8 cellular contexts compared by ENCODE assay signal in the genomic region with DNA sequence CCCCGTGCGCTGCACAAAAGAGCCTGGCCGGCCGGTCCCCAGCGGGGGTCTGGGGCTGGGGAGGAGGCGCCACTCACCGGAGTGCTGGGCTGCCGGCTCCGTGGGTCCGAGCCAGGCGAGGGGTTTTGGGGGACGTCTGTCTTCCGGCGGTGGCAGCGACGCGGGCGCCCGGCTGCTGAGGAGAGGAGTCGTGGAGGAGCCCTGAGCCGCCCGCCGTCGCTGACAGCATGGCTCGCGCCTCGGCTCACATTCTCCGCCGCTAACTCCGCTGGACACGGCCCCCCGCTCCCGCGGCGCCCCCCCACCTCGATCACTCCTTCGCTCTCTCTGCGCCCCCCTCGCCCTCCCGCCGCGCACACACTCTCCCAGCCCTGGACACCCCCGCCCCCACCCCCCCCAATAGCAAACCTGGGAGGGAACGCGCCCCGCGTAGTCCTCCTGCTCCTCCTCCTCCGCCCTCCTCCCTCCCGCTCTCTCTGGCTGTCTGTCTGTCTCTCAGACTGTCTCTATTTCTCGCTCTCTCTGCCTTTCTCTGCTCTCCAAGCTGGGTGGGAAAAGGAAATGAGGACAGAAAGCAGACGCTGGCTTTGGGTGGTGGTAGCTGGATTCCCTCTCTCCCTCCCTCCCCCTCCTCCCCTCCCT. TPM values are rescaled to one million over a fixed set of nuclear protein-coding genes. Genes with fewer than 3 reads are reported as not detected.
DNase-seq lines count a peak whose midpoint lies in the region; ATAC-seq and TF ChIP-seq lines count a peak whose summit lies in the region.

No MANE protein-coding gene starts in this region.

- no peaks in the 10 kb centered on the region for H3K36me3 Mint-ChIP-seq in activated CD8-positive, alpha-beta T cell treated with anti-CD3 and anti-CD28 coated beads for 36 hours (ENCODE audit: low read depth)

- peak overlapping the region; percentile 65; the same call in 1 of the 2 replicates for H2AFZ ChIP-seq in Karpas-422 (ENCODE audit: low read length)

- DNase-seq in GM06990 (ENCODE audit: extremely low read depth, insufficient read length) (no peak), Karpas-422 (peak; percentile 76), fibroblast of the aortic adventitia (ENCODE audit: low read depth) (no peak), NCI-H345 (lab: John Stamatoyannopoulos, UW) (no peak), globus pallidus (ENCODE audit: low spot score) (no peak)
- peak; percentile 63 for DNase-seq in activated CD8-positive, alpha-beta T cell treated with anti-CD3 and anti-CD28 coated beads for 36 hours

- no peaks in the 10 kb centered on the region for H3K9me2 ChIP-seq in Karpas-422 (replicated peaks; ENCODE audit: insufficient read depth, low read length)

- no peaks in the 10 kb centered on the region for H3K9me3 ChIP-seq in Karpas-422 (ENCODE audit: low read length)
- no peaks in the 10 kb centered on the region for H3K9me3 ChIP-seq in neutrophil

- no peaks in the 10 kb centered on the region for H3K9me3 Mint-ChIP-seq in activated CD8-positive, alpha-beta T cell treated with anti-CD3 and anti-CD28 coated beads for 36 hours

- peak overlapping the region; percentile 85 for H3K27ac Mint-ChIP-seq in activated CD8-positive, alpha-beta T cell treated with anti-CD3 and anti-CD28 coated beads for 36 hours

- H3K4me3 ChIP-seq in GM06990 (replicated peaks; ENCODE audit: low read depth, low read length) (peak overlapping the region; percentile 75), Karpas-422 (ENCODE audit: low read length) (peak overlapping the region; percentile 76), fibroblast of the aortic adventitia (ENCODE audit: low read depth, low read length) (peak overlapping the region; percentile 96), neutrophil (ENCODE audit: low read depth in 1 of 2, low read length in 1 of 2) (peak overlapping the region; percentile 70 to 96)

- peaks cover 46% of the 10 kb centered on the region for H3K4me1 Mint-ChIP-seq in activated CD8-positive, alpha-beta T cell treated with anti-CD3 and anti-CD28 coated beads for 36 hours (ENCODE audit: low read depth)

- H3K36me3 ChIP-seq in GM06990 (ENCODE audit: control insufficient read depth, insufficient read depth, low read length) (no peaks in the 10 kb centered on the region), Karpas-422 (ENCODE audit: insufficient read depth, low read length) (no peaks in the 10 kb centered on the region), neutrophil (no peaks in the 10 kb centered on the region)

- peaks cover 36% of the 10 kb centered on the region for H4K20me1 ChIP-seq in Karpas-422 (ENCODE audit: insufficient read depth, low read depth, low read length)

- H3K9ac ChIP-seq in Karpas-422 (ENCODE audit: low read length): peak overlapping the region; percentile 72

- peak; percentile 14 for ATAC-seq in activated CD8-positive, alpha-beta T cell treated with anti-CD3 and anti-CD28 coated beads for 36 hours
- ATAC-seq in GM21528 (IDR thresholded peaks at IDR 0.05; ENCODE audit: low FRiP score, unreplicated experiment): no peak

- peak overlapping the region; percentile 93 for H3K4me3 Mint-ChIP-seq in activated CD8-positive, alpha-beta T cell treated with anti-CD3 and anti-CD28 coated beads for 36 hours

- TF ChIP-seq CTCF in GM06990 (IDR thresholded peaks at IDR 0.05; ENCODE audit: insufficient read depth, low read length, poor library complexity, severe bottlenecking) (no peak), fibroblast of the aortic adventitia (IDR thresholded peaks at IDR 0.05; ENCODE audit: insufficient read depth, low read length) (no peak), neutrophil (IDR thresholded peaks at IDR 0.05) (no peak)
- no peak for TF ChIP-seq CTCF in activated CD8-positive, alpha-beta T cell treated with anti-CD3 and anti-CD28 coated beads for 36 hours (IDR thresholded peaks at IDR 0.05)

- H3K4me2 ChIP-seq in Karpas-422 (ENCODE audit: low read depth, low read length, poor library complexity, severe bottlenecking): peak overlapping the region; percentile 93

- CTCF ChIA-PET in activated CD8-positive, alpha-beta T cell treated with anti-CD3 and anti-CD28 coated beads for 36 hours (lab: Charles Lee): interaction anchor here (1.0 to 25.3 kb wide), 12 partner anchors 16 to 303 kb away, joined by 3 to 533 read pairs (median 27); partner anchors contain the start of gene IFI6

- H3K27me3 ChIP-seq in GM06990 (replicated peaks; ENCODE audit: control insufficient read depth, insufficient read depth, low read length) (no peaks in the 10 kb centered on the region), Karpas-422 (ENCODE audit: low read length) (no peaks in the 10 kb centered on the region), neutrophil (peaks cover 59% of the 10 kb centered on the region)

- POLR2A ChIA-PET in activated CD8-positive, alpha-beta T cell treated with anti-CD3 and anti-CD28 coated beads for 36 hours (lab: Charles Lee): interaction anchor here (0.9 to 1.8 kb wide), 4 partner anchors 14 to 58 kb away, joined by 3 to 5 read pairs (median 3); no protein-coding TSS in a partner anchor

- intact Hi-C loops in activated CD8-positive, alpha-beta T cell treated with anti-CD3 and anti-CD28 coated beads for 36 hours (cut with micrococcal nuclease): loop anchor here (10.0 kb wide), 1 partner anchor 121 kb away; the partner anchor contains the start of gene FAM76A

- no peaks in the 10 kb centered on the region for H3K79me2 ChIP-seq in Karpas-422 (ENCODE audit: low read length)

- H3K27me3 Mint-ChIP-seq in activated CD8-positive, alpha-beta T cell treated with anti-CD3 and anti-CD28 coated beads for 36 hours: no peaks in the 10 kb centered on the region

- H3K4me1 ChIP-seq in Karpas-422 (ENCODE audit: low read length) (peaks cover 49% of the 10 kb centered on the region), neutrophil (ENCODE audit: control insufficient read depth in 1 of 2, insufficient read depth in 1 of 2, low read depth in 1 of 2, low read length in 1 of 2) (peaks cover 18 to 34% of the 10 kb centered on the region in 2 experiments)

- H3K27ac ChIP-seq in Karpas-422 (ENCODE audit: low read length): no peak overlapping the region
- peak overlapping the region; percentile 10 for H3K27ac ChIP-seq in neutrophil

RNA-seq across cellular contexts. Expression of gene AHDC1, which starts 0.5 kb away (rescaled TPM):
- total RNA-seq in Karpas-422 (2014; rRNA removed; shearing (Covaris generic); ENCODE audit: low replicate concordance): 2.1 and 2.2 TPM in 2 replicates
- total RNA-seq in activated CD8-positive, alpha-beta T cell treated with anti-CD3 and anti-CD28 coated beads for 36 hours: 10 to 100 TPM; 26.3 to 27.6 TPM
- total RNA-seq in fibroblast of the aortic adventitia (ENCODE audit: low replicate concordance): 14.6 and 19.1 TPM in 2 replicates

RNA-seq across cellular contexts. Expression of gene FGR, which starts 31.5 kb away (rescaled TPM):
- total RNA-seq in Karpas-422 (2014; rRNA removed; shearing (Covaris generic); ENCODE audit: low replicate concordance): 3.0 and 5.6 TPM in 2 replicates
- total RNA-seq in activated CD8-positive, alpha-beta T cell treated with anti-CD3 and anti-CD28 coated beads for 36 hours: under 1 TPM; 0.51 to 0.56 TPM
- 0.18 TPM in 1 of 2 replicates, not detected in the other for total RNA-seq in fibroblast of the aortic adventitia (ENCODE audit: low replicate concordance)

Comparison
In these comparisons a context has a peak if more than half of its experiments do, and no peak if none do; other contexts are left out.
1. DNase-seq: peak in Karpas-422 (single experiment) and activated CD8-positive, alpha-beta T cell treated with anti-CD3 and anti-CD28 coated beads for 36 hours (single experiment); none in GM06990 (single experiment), fibroblast of the aortic adventitia (single experiment), NCI-H345 (single experiment) and globus pallidus (single experiment).
2. Peak in every context shown above with its lines, with median percentiles within 50 percentile points of each other: H3K4me3 ChIP-seq.